ENCODE assay signal across 18 cellular contexts in genomic region chr12:120887253-120888043, GRCh38. TPM values are rescaled to one million over a fixed set of nuclear protein-coding genes. Genes with fewer than 3 reads are reported as not detected.
DNase-seq lines count a peak whose midpoint lies in the region; ATAC-seq and TF ChIP-seq lines count a peak whose summit lies in the region.
"Had no signal": no experiment of that assay in that cellular context is flagged by ENCODE, and none has a peak within 500 bp of the region (broad histone marks: within the 10 kb centered on the region; RNA-seq: fewer than 3 reads in every experiment).

No MANE protein-coding gene starts in this region.

- H3K27ac Mint-ChIP-seq in activated naive CD8-positive, alpha-beta T cell treated with anti-CD3 and anti-CD28 coated beads, Interleukin-2, amount 10 ng/mL, durations not matched to agents 7 days and 5 days: peak overlapping the region; percentile 73

- ATAC-seq in activated naive CD8-positive, alpha-beta T cell treated with anti-CD3 and anti-CD28 coated beads, Interleukin-2, amount 10 ng/mL, durations not matched to agents 7 days and 5 days (ENCODE audit: low read depth): no peak
- ATAC-seq in GM18505 (IDR thresholded peaks at IDR 0.05; ENCODE audit: unreplicated experiment): no peak
- ATAC-seq in HG03342 (IDR thresholded peaks at IDR 0.05; ENCODE audit: unreplicated experiment): no peak
- ATAC-seq in GM19463 (IDR thresholded peaks at IDR 0.05; ENCODE audit: unreplicated experiment): no peak
- ATAC-seq: heart right ventricle had no signal

- H3K9me3 Mint-ChIP-seq in activated naive CD8-positive, alpha-beta T cell treated with anti-CD3 and anti-CD28 coated beads, Interleukin-2, amount 10 ng/mL, durations not matched to agents 7 days and 5 days: no peaks in the 10 kb centered on the region
- H3K9me3 Mint-ChIP-seq: naive thymus-derived CD8-positive, alpha-beta T cell; T-helper 1 cell treated with Interleukin-12 subunit alpha and Interleukin-12 subunit beta and Interleukin-4 antibody, amounts not matched to agents 30 μg/mL and 1 μg/mL, for 36 hours had no signal

- no peaks in the 10 kb centered on the region for H3K9me3 ChIP-seq in KOPT-K1 (ENCODE audit: insufficient read depth, low read length, poor library complexity, severe bottlenecking)
- H3K9me3 ChIP-seq: breast epithelium, HAP-1, heart right ventricle, suprapubic skin had no signal

- H3K4me1 Mint-ChIP-seq in activated naive CD8-positive, alpha-beta T cell treated with anti-CD3 and anti-CD28 coated beads, Interleukin-2, amount 10 ng/mL, durations not matched to agents 7 days and 5 days: peaks cover 42% of the 10 kb centered on the region

- H3K36me3 Mint-ChIP-seq in activated naive CD8-positive, alpha-beta T cell treated with anti-CD3 and anti-CD28 coated beads, Interleukin-2, amount 10 ng/mL, durations not matched to agents 7 days and 5 days: peaks cover 7% of the 10 kb centered on the region

- peak overlapping the region; percentile 51 for H3K27ac ChIP-seq in KOPT-K1 (ENCODE audit: low read depth, low read length, poor library complexity, severe bottlenecking)
- H3K27ac ChIP-seq: breast epithelium, suprapubic skin had no signal

- POLR2A ChIA-PET in activated naive CD8-positive, alpha-beta T cell treated with anti-CD3 and anti-CD28 coated beads, Interleukin-2, amount 10 ng/mL, durations not matched to agents 7 days and 5 days (lab: Charles Lee): interaction anchor here (2.9 kb wide), 1 partner anchor 16 kb away, joined by 27 read pairs; the partner anchor contains the start of gene SPPL3

- no peaks in the 10 kb centered on the region for H3K27me3 Mint-ChIP-seq in activated naive CD8-positive, alpha-beta T cell treated with anti-CD3 and anti-CD28 coated beads, Interleukin-2, amount 10 ng/mL, durations not matched to agents 7 days and 5 days
- H3K27me3 Mint-ChIP-seq: naive thymus-derived CD8-positive, alpha-beta T cell had no signal

- peak; percentile 26 to 29 for DNase-seq in activated CD4-positive, alpha-beta T cell treated with anti-CD3 and anti-CD28 coated beads, Interleukin-2, amount 50 U/mL, for 48 hours
- no peak for DNase-seq in activated naive CD8-positive, alpha-beta T cell treated with anti-CD3 and anti-CD28 coated beads, Interleukin-2, amount 10 ng/mL, durations not matched to agents 7 days and 5 days
- peak in 2 of 3 donors; percentile 15 to 20 for DNase-seq in stimulated activated CD4-positive, alpha-beta T cell treated with anti-CD3 and anti-CD28 coated beads, TNF-alpha, amount 100 ng/mL, for 48 hours (ENCODE audit: low read depth in 3 of 3)
- DNase-seq: Calu3, dermis blood vessel endothelial cell, heart right ventricle, NCI-H146, posterior cingulate gyrus, Right ventricle myocardium superior had no signal

- peak overlapping the region; percentile 31 for H3K4me3 Mint-ChIP-seq in activated naive CD8-positive, alpha-beta T cell treated with anti-CD3 and anti-CD28 coated beads, Interleukin-2, amount 10 ng/mL, durations not matched to agents 7 days and 5 days
- H3K4me3 Mint-ChIP-seq: T-helper 1 cell treated with Interleukin-12 subunit alpha and Interleukin-12 subunit beta and Interleukin-4 antibody, amounts not matched to agents 30 μg/mL and 1 μg/mL, for 36 hours had no signal

- TF ChIP-seq POLR2A in GM18505 (IDR thresholded peaks at IDR 0.05; ENCODE audit: borderline replicate concordance, extremely low read depth, insufficient read depth, insufficient read length): no peak

- H3K36me3 ChIP-seq in KOPT-K1 (ENCODE audit: insufficient read depth, low read length): no peaks in the 10 kb centered on the region
- H3K36me3 ChIP-seq: breast epithelium, HAP-1, heart right ventricle, suprapubic skin had no signal

RNA-seq across cellular contexts. Expression of gene SPPL3, which starts 16.7 kb away (rescaled TPM):
- 10 to 100 TPM; 28.0 to 31.1 TPM for total RNA-seq in activated naive CD8-positive, alpha-beta T cell treated with anti-CD3 and anti-CD28 coated beads, Interleukin-2, amount 10 ng/mL, durations not matched to agents 7 days and 5 days
